Comparison of ENCODE assay signal across 8 cellular contexts in the genomic region with DNA sequence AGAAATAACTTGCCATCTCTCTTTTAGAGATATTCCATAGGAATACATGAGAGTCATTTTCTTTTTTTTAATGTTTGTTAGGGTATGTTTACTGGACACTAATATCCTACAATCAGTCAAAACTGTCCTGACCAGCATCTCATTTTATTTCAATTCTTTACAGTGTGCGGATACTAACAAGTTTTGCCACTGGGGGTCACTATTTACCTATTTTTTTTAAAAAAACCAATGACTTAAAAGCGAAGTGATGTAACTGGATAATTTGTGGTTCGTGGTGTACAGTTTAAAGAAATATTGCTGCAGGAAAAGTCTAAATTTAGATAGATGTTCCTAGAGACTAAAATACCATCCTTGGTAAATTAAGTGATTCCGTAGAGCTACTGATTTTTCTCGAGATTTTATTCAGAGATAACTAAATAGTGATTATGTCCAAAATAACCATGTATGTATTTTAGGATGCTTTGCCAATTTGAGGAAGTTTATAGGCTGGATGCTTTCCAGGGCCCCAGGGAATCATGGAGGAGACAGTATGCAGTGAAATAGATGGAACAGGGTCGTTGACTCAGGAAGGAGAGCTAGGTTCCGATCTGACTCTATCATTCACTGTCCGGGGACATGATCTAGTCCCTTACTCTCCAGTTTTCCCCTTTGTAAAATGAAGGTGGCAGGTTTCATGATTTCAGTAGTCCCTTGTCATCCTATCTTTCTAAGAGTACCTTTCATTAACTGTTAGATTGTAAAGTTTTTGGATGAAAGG. TPM values are rescaled to one million over a fixed set of nuclear protein-coding genes. Genes with fewer than 3 reads are reported as not detected.
DNase-seq lines count a peak whose midpoint lies in the region; ATAC-seq and TF ChIP-seq lines count a peak whose summit lies in the region.

No MANE protein-coding gene starts in this region.

- H3K27ac Mint-ChIP-seq in naive thymus-derived CD4-positive, alpha-beta T cell, result no peak overlapping the region

- H3K36me3 ChIP-seq in Panc1 (ENCODE audit: control insufficient read depth, insufficient read depth, low read length), result no peaks in the 10 kb centered on the region
- no peaks in the 10 kb centered on the region for H3K36me3 ChIP-seq in naive thymus-derived CD4-positive, alpha-beta T cell (ENCODE audit: control insufficient read depth in 2 of 3, insufficient read depth in 3 of 3, low read length in 3 of 3)
- no peaks in the 10 kb centered on the region for H3K36me3 ChIP-seq in colonic mucosa

- POLR2A ChIA-PET in Panc1 (lab: Charles Lee), result no interaction called here
- POLR2A ChIA-PET in naive thymus-derived CD4-positive, alpha-beta T cell (lab: Charles Lee), result no interaction called here

- TF ChIP-seq CTCF in Panc1 (IDR thresholded peaks at IDR 0.05) (peak; percentile 53; the same call in 1 of the 2 replicates), colonic mucosa (IDR thresholded peaks at IDR 0.05) (no peak)

- H3K4me1 Mint-ChIP-seq in naive thymus-derived CD4-positive, alpha-beta T cell, result peaks cover 0 to 3% (median 0%) of the 10 kb centered on the region in 7 donors

- H3K9ac ChIP-seq in colonic mucosa (ENCODE audit: low read depth in 2 of 2, low read length in 2 of 2), result no peak overlapping the region

- peaks cover 9 to 48% (median 37%) of the 10 kb centered on the region in 5 donors for H3K27me3 Mint-ChIP-seq in naive thymus-derived CD4-positive, alpha-beta T cell

- no TSS peak for BruUV-seq in Panc1 (replicated peaks; lab: Mats Ljungman, UMichigan)

- H3K27ac ChIP-seq in Panc1 (ENCODE audit: low read length) (no peak overlapping the region), colonic mucosa (no peak overlapping the region)
- no peak overlapping the region for H3K27ac ChIP-seq in naive thymus-derived CD4-positive, alpha-beta T cell (ENCODE audit: low read depth, low read length)

- ATAC-seq in GM19468 (IDR thresholded peaks at IDR 0.05; ENCODE audit: extremely low read depth, unreplicated experiment) (peak; percentile 53), Panc1 (no peak)
- peak; percentile 57 for ATAC-seq in naive thymus-derived CD4-positive, alpha-beta T cell

- no peak overlapping the region for H3K4me3 Mint-ChIP-seq in naive thymus-derived CD4-positive, alpha-beta T cell

- no peak overlapping the region for H3K4me3 ChIP-seq in Panc1 (ENCODE audit: low read depth in 2 of 2, low read length in 2 of 2)
- no peak overlapping the region for H3K4me3 ChIP-seq in naive thymus-derived CD4-positive, alpha-beta T cell (ENCODE audit: low read length)
- no peak overlapping the region for H3K4me3 ChIP-seq in colonic mucosa

- H3K9me3 Mint-ChIP-seq in naive thymus-derived CD4-positive, alpha-beta T cell, result peaks cover 0 to 2% (median 0%) of the 10 kb centered on the region in 11 donors

- no peaks in the 10 kb centered on the region for H3K36me3 Mint-ChIP-seq in naive thymus-derived CD4-positive, alpha-beta T cell

- peak; percentile 77 for DNase-seq in DMS53 (lab: John Stamatoyannopoulos, UW)
- DNase-seq in HS-5 (ENCODE audit: low read depth), result peak; percentile 35
- peak; percentile 5 for DNase-seq in Panc1 (ENCODE audit: low read depth, low spot score)
- DNase-seq in epidermal melanocyte (ENCODE audit: insufficient read length, low spot score), result peak; percentile 19
- DNase-seq in naive thymus-derived CD4-positive, alpha-beta T cell, result peak in 5 of 9 donors; percentile 8 to 35 (median 22)
- no peak for DNase-seq in colonic mucosa
- DNase-seq in NCI-H187 (lab: John Stamatoyannopoulos, UW), result no peak

- H3K4me1 ChIP-seq in Panc1 (ENCODE audit: control insufficient read depth, insufficient read depth, low read length), result no peaks in the 10 kb centered on the region
- H3K4me1 ChIP-seq in naive thymus-derived CD4-positive, alpha-beta T cell (ENCODE audit: control insufficient read depth in 2 of 2, insufficient read depth in 2 of 2, low read length in 2 of 2), result no peaks in the 10 kb centered on the region
- H3K4me1 ChIP-seq in colonic mucosa, result no peaks in the 10 kb centered on the region

- CTCF ChIA-PET in Panc1 (lab: Charles Lee), result interaction anchor here (0.5 kb wide), 1 partner anchor 167 kb away, joined by 3 read pairs; no protein-coding TSS in a partner anchor
- CTCF ChIA-PET in naive thymus-derived CD4-positive, alpha-beta T cell (lab: Charles Lee), result no interaction called here

- H3K27me3 ChIP-seq in Panc1 (ENCODE audit: control insufficient read depth, insufficient read depth, low read length) (no peaks in the 10 kb centered on the region), colonic mucosa (no peaks in the 10 kb centered on the region)
- H3K27me3 ChIP-seq in naive thymus-derived CD4-positive, alpha-beta T cell (ENCODE audit: control insufficient read depth in 2 of 2, insufficient read depth in 2 of 2, low read length in 2 of 2), result no peaks in the 10 kb centered on the region

- in situ Hi-C loops in Panc1 (cut with HindIII; ENCODE audit: low pct_unique_long_range_greater_than_20kb, low sequenced_read_pairs), result no loop called here

- intact Hi-C loops in Panc1 (cut with micrococcal nuclease; ENCODE audit: unreplicated experiment) (loop anchor here (5.0 to 10.0 kb wide), 3 partner anchors 157 to 1512 kb away; no protein-coding TSS in a partner anchor), colonic mucosa (cut with DNase I) (loop anchor here (10.0 kb wide), 1 partner anchor 1514 kb away; no protein-coding TSS in a partner anchor)
- intact Hi-C loops in naive thymus-derived CD4-positive, alpha-beta T cell (cut with micrococcal nuclease), result loop anchor here in 1 of 2 donors (2.0 kb wide), 1 partner anchor 1510 kb away; no protein-coding TSS in a partner anchor

- H3K9me3 ChIP-seq in Panc1 (ENCODE audit: control insufficient read depth, insufficient read depth, low read depth, low read length) (no peaks in the 10 kb centered on the region), colonic mucosa (no peaks in the 10 kb centered on the region)
- no peaks in the 10 kb centered on the region for H3K9me3 ChIP-seq in naive thymus-derived CD4-positive, alpha-beta T cell (ENCODE audit: control insufficient read depth in 2 of 3, low read length in 3 of 3)

RNA-seq across cellular contexts. Expression of a gene that starts 34.0 kb away (rescaled TPM):
- total RNA-seq in Panc1 (2021; ENCODE audit: unreplicated experiment) (17.9 TPM), colonic mucosa (1 to 10 TPM; 4.7 to 8.9 TPM)
- 7.9 TPM for polyA plus RNA-seq in Panc1 (2012; ENCODE audit: insufficient read length)
- total RNA-seq in naive thymus-derived CD4-positive, alpha-beta T cell, result 10 to 100 TPM in 3 of 5 experiments, 1 to 10 TPM in 2; 6.8 to 14.8 (median 12.9) TPM
- 10 to 100 TPM; 20.3 to 21.1 TPM for polyA plus RNA-seq in naive thymus-derived CD4-positive, alpha-beta T cell

Comparison
In these comparisons a context has a peak if more than half of its experiments do, and no peak if none do; other contexts are left out.
1. DNase-seq: peak in DMS53 (single experiment), HS-5 (single experiment), Panc1 (single experiment), epidermal melanocyte (single experiment) and naive thymus-derived CD4-positive, alpha-beta T cell (5 of 9); none in colonic mucosa (single experiment) and NCI-H187 (0 of 2).